3 cellular contexts compared by ENCODE assay signal in genomic region chr22:39249081-39249704, GRCh38.
TF ChIP-seq lines count a peak whose summit lies in the region.

No MANE protein-coding gene starts in this region.

TF ChIP-seq in GM12891, 5 proteins besides CTCF, POLR2A, EP300 and RAD21:
- no peak for TF ChIP-seq POU2F2 (IDR thresholded peaks at IDR 0.05; ENCODE audit: low read depth, low read length)
- no peak for TF ChIP-seq TAF1 (IDR thresholded peaks at IDR 0.05; ENCODE audit: low read depth, low read length)
- 0 out of 2 replicates have a peak, but pooled peaks have one; percentile 12 for TF ChIP-seq SPI1 (IDR thresholded peaks at IDR 0.05; ENCODE audit: low read depth, low read length)
- no peak for TF ChIP-seq PAX5 (IDR thresholded peaks at IDR 0.05; ENCODE audit: insufficient read depth, low read length, severe bottlenecking)
- no peak for TF ChIP-seq POLR2AphosphoS5 (IDR thresholded peaks at IDR 0.05; ENCODE audit: low read depth, low read length)

TF ChIP-seq in IMR-90, 13 proteins besides CTCF, POLR2A, EP300 and RAD21:
- no peak for TF ChIP-seq CHD1 (IDR thresholded peaks at IDR 0.05; ENCODE audit: low read depth, low read length)
- TF ChIP-seq RFX5 (IDR thresholded peaks at IDR 0.05; ENCODE audit: low read depth, low read length) = no peak
- TF ChIP-seq MAFK (IDR thresholded peaks at IDR 0.05; ENCODE audit: low read depth, low read length) = no peak
- TF ChIP-seq MAZ (IDR thresholded peaks at IDR 0.05; ENCODE audit: borderline replicate concordance, low read depth, low read length) = no peak
- TF ChIP-seq RCOR1 (IDR thresholded peaks at IDR 0.05; ENCODE audit: insufficient replicate concordance, low read length) = no peak
- TF ChIP-seq, protein P1, sequence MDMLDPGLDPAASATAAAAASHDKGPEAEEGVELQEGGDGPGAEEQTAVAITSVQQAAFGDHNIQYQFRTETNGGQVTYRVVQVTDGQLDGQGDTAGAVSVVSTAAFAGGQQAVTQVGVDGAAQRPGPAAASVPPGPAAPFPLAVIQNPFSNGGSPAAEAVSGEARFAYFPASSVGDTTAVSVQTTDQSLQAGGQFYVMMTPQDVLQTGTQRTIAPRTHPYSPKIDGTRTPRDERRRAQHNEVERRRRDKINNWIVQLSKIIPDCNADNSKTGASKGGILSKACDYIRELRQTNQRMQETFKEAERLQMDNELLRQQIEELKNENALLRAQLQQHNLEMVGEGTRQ (IDR thresholded peaks at IDR 0.05; ENCODE audit: low read depth, low read length) = no peak
- TF ChIP-seq, protein P2, sequence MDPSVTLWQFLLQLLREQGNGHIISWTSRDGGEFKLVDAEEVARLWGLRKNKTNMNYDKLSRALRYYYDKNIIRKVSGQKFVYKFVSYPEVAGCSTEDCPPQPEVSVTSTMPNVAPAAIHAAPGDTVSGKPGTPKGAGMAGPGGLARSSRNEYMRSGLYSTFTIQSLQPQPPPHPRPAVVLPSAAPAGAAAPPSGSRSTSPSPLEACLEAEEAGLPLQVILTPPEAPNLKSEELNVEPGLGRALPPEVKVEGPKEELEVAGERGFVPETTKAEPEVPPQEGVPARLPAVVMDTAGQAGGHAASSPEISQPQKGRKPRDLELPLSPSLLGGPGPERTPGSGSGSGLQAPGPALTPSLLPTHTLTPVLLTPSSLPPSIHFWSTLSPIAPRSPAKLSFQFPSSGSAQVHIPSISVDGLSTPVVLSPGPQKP (IDR thresholded peaks at IDR 0.05; ENCODE audit: borderline replicate concordance, low read depth, low read length) = no peak
- TF ChIP-seq BHLHE40 (IDR thresholded peaks at IDR 0.05; ENCODE audit: low read depth, low read length) = no peak
- no peak for TF ChIP-seq CEBPB (IDR thresholded peaks at IDR 0.05; ENCODE audit: low read depth, low read length)
- TF ChIP-seq NFE2L2 (IDR thresholded peaks at IDR 0.05; ENCODE audit: low read depth, low read length) = no peak
- TF ChIP-seq FOS (IDR thresholded peaks at IDR 0.05; ENCODE audit: low read depth, low read length) = no peak
- TF ChIP-seq SMC3 (IDR thresholded peaks at IDR 0.05; ENCODE audit: low read depth, low read length) = no peak
- no peak for TF ChIP-seq MXI1 (IDR thresholded peaks at IDR 0.05; ENCODE audit: borderline replicate concordance, low read depth, low read length)
TF ChIP-seq in IMR-90: peak in this region for 0.

TF ChIP-seq in K562, 482 proteins besides CTCF, POLR2A, EP300 and RAD21:
- TF ChIP-seq SMARCA5 (IDR thresholded peaks at IDR 0.05) = peak; percentile 42; the same call in 1 of the 2 replicates
- peak; percentile 90 for TF ChIP-seq BCOR (IDR thresholded peaks at IDR 0.05)
- TF ChIP-seq SP1 (CRISPR knock-in tag; IDR thresholded peaks at IDR 0.05) = no peak
- TF ChIP-seq MTA3 (IDR thresholded peaks at IDR 0.05; ENCODE audit: borderline replicate concordance) = no peak
- TF ChIP-seq RBM25 (IDR thresholded peaks at IDR 0.05; ENCODE audit: low read depth, low read length, severe bottlenecking) = peak; percentile 78
- peak; percentile 48 to 58; a peak in 2 of 4 replicates for TF ChIP-seq KDM1A (IDR thresholded peaks at IDR 0.05)
- TF ChIP-seq ADNP (tag; IDR thresholded peaks at IDR 0.05) = peak; percentile 44; the same call in 1 of the 2 replicates
